ENCODE assay signal across 20 cellular contexts in the genomic region with DNA sequence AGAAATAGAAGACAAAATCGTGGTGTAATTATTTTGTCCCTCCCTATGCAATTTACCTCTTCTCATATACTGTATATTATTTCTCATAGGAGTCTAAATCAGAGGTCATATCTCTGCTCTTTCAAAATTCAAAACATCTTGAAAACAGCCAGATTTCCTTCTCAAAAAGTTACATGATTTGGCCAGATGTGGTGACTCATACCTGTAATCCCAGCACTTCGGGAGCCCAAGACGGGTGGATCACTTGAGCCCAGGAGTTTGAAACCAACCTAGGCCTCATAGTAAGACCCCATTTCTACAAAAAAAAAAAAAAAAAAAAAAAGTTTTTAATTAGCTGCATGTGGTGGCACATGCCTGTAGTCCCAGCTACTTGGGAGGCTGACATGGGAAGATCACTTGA. TPM values are rescaled to one million over a fixed set of nuclear protein-coding genes. Genes with fewer than 3 reads are reported as not detected.
DNase-seq lines count a peak whose midpoint lies in the region; ATAC-seq and TF ChIP-seq lines count a peak whose summit lies in the region.
"Had no signal": no experiment of that assay in that cellular context is flagged by ENCODE, and none has a peak within 500 bp of the region (broad histone marks: within the 10 kb centered on the region; RNA-seq: fewer than 3 reads in every experiment).

No MANE protein-coding gene starts in this region.

- peaks cover 8% of the 10 kb centered on the region for H3K4me1 Mint-ChIP-seq in MCF 10A (ENCODE audit: insufficient read depth, unreplicated experiment)
- H3K4me1 Mint-ChIP-seq in CD4-positive, alpha-beta memory T cell: no peaks in the 10 kb centered on the region
- H3K4me1 Mint-ChIP-seq: GM23338 had no signal

- no peak for ATAC-seq in foreskin keratinocyte
- ATAC-seq: GM23338 had no signal

- H2AFZ ChIP-seq in mammary epithelial cell (ENCODE audit: low read depth, low read length): no peak overlapping the region
- H2AFZ ChIP-seq: GM23338 had no signal

- no peak overlapping the region for H3K4me2 ChIP-seq in mammary epithelial cell (ENCODE audit: insufficient read depth, low read depth, low read length)
- H3K4me2 ChIP-seq: GM23338, SK-N-SH had no signal

- POLR2A ChIA-PET in MCF 10A (lab: Yijun Ruan, JAX): interaction anchor here (1.2 kb wide), 1 partner anchor 14 kb away, joined by 3 read pairs; no protein-coding TSS in a partner anchor
- POLR2A ChIA-PET in CD4-positive, alpha-beta memory T cell (lab: Charles Lee; ENCODE audit: partially characterized antibody): no interaction called here

- H3K9me3 Mint-ChIP-seq in MCF 10A (ENCODE audit: unreplicated experiment): no peaks in the 10 kb centered on the region
- H3K9me3 Mint-ChIP-seq in CD4-positive, alpha-beta memory T cell: no peaks in the 10 kb centered on the region
- H3K9me3 Mint-ChIP-seq: GM23338; T-helper 1 cell treated with Interleukin-12 subunit alpha and Interleukin-12 subunit beta and Interleukin-4 antibody, amounts not matched to agents 30 μg/mL and 1 μg/mL, for 36 hours had no signal

- H4K20me1 ChIP-seq in mammary epithelial cell (ENCODE audit: insufficient read depth, low read length): no peaks in the 10 kb centered on the region

- no peak overlapping the region for H3K4me3 ChIP-seq in mammary epithelial cell (replicated peaks in 1 of 3; ENCODE audit: insufficient read depth in 1 of 3, low read depth in 2 of 3, low read length in 3 of 3)
- H3K4me3 ChIP-seq in tibial artery: no peak overlapping the region
- H3K4me3 ChIP-seq in CD4-positive, alpha-beta memory T cell (ENCODE audit: low read length in 2 of 2): no peak overlapping the region
- H3K4me3 ChIP-seq: GM23338 had no signal

- in situ Hi-C loops in mammary epithelial cell (cut with MboI; ENCODE audit: low sequenced_read_pairs in 2 of 2): loop anchor here in 1 of 2 donors (10.0 kb wide), 1 partner anchor 236 kb away; no protein-coding TSS in a partner anchor

- 96% methylated on average over 3 of the region's 3 CpGs for WGBS in mammary epithelial cell (ENCODE audit: low coverage, missing lambda C conversion rate)

- no peaks in the 10 kb centered on the region for H3K27me3 Mint-ChIP-seq in MCF 10A (ENCODE audit: insufficient read depth, unreplicated experiment)
- no peaks in the 10 kb centered on the region for H3K27me3 Mint-ChIP-seq in CD4-positive, alpha-beta memory T cell

- H3K27me3 ChIP-seq in mammary epithelial cell (ENCODE audit: insufficient read depth, low read length) (no peaks in the 10 kb centered on the region), tibial artery (no peaks in the 10 kb centered on the region), foreskin keratinocyte (no peaks in the 10 kb centered on the region)
- no peaks in the 10 kb centered on the region for H3K27me3 ChIP-seq in CD4-positive, alpha-beta memory T cell (ENCODE audit: insufficient read depth, low read length)

- no peaks in the 10 kb centered on the region for H3K79me2 ChIP-seq in mammary epithelial cell (ENCODE audit: insufficient read depth, low read length)

- CTCF ChIA-PET in MCF 10A (lab: Yijun Ruan, JAX): interaction anchor here (0.6 to 1.1 kb wide), 2 partner anchors 22 to 32 kb away, joined by 3 read pairs; no protein-coding TSS in a partner anchor
- CTCF ChIA-PET in mammary epithelial cell (lab: Charles Lee; ENCODE audit: low non-redundant PET): no interaction called here
- CTCF ChIA-PET in CD4-positive, alpha-beta memory T cell (lab: Charles Lee; ENCODE audit: partially characterized antibody): no interaction called here

- H3K4me1 ChIP-seq in mammary epithelial cell (ENCODE audit: insufficient read depth, low read length) (peaks cover 12% of the 10 kb centered on the region), tibial artery (no peaks in the 10 kb centered on the region), foreskin keratinocyte (peaks cover 11% of the 10 kb centered on the region)
- no peaks in the 10 kb centered on the region for H3K4me1 ChIP-seq in CD4-positive, alpha-beta memory T cell (ENCODE audit: insufficient read depth, low read length)

- peak overlapping the region; percentile 7 for H3K27ac Mint-ChIP-seq in MCF 10A (ENCODE audit: low read depth, unreplicated experiment)
- H3K27ac Mint-ChIP-seq in CD4-positive, alpha-beta memory T cell: no peak overlapping the region
- H3K27ac Mint-ChIP-seq: GM23338; T-helper 1 cell treated with Interleukin-12 subunit alpha and Interleukin-12 subunit beta and Interleukin-4 antibody, amounts not matched to agents 30 μg/mL and 1 μg/mL, for 36 hours had no signal

- dilution Hi-C loops in mammary epithelial cell (cut with HindIII; ENCODE audit: low sequenced_read_pairs): loop anchor here (5.0 to 10.0 kb wide), 2 partner anchors 74 to 126 kb away; a partner anchor contains a TSS

- no peak overlapping the region for H3K4me3 Mint-ChIP-seq in MCF 10A (ENCODE audit: unreplicated experiment)
- H3K4me3 Mint-ChIP-seq in CD4-positive, alpha-beta memory T cell: no peak overlapping the region
- H3K4me3 Mint-ChIP-seq: GM23338; T-helper 1 cell treated with Interleukin-12 subunit alpha and Interleukin-12 subunit beta and Interleukin-4 antibody, amounts not matched to agents 30 μg/mL and 1 μg/mL, for 36 hours had no signal

- no peak for TF ChIP-seq CTCF in MCF 10A (IDR thresholded peaks at IDR 0.05; ENCODE audit: unreplicated experiment)
- no peak for TF ChIP-seq CTCF in mammary epithelial cell (conservative IDR thresholded peaks at IDR 0.05 in 1 of 2, IDR thresholded peaks at IDR 0.05 in 1 of 2; ENCODE audit: extremely low read depth in 1 of 2, insufficient read depth in 1 of 2, low read depth in 1 of 2, low read length in 2 of 2)
- TF ChIP-seq CTCF in tibial artery (IDR thresholded peaks at IDR 0.05): no peak
- no peak for TF ChIP-seq CTCF in foreskin keratinocyte (conservative IDR thresholded peaks at IDR 0.05)

- intact Hi-C loops in MCF 10A (cut with micrococcal nuclease) (loop anchor here (10.0 kb wide), 1 partner anchor 236 kb away; no protein-coding TSS in a partner anchor), mammary epithelial cell (cut with micrococcal nuclease) (loop anchor here (10.0 kb wide), 1 partner anchor 236 kb away; no protein-coding TSS in a partner anchor), tibial artery (cut with DNase I; ENCODE audit: low total_unique reads) (no loop called here)
- intact Hi-C loops in CD4-positive, alpha-beta memory T cell (cut with micrococcal nuclease): no loop called here

- H3K9me3 ChIP-seq in mammary epithelial cell (replicated peaks; ENCODE audit: insufficient read depth, low read length) (no peaks in the 10 kb centered on the region), tibial artery (no peaks in the 10 kb centered on the region)
- H3K9me3 ChIP-seq in CD4-positive, alpha-beta memory T cell (ENCODE audit: control insufficient read depth in 1 of 2, low read length in 2 of 2): no peaks in the 10 kb centered on the region
- H3K9me3 ChIP-seq: SK-N-SH had no signal

- DNase-seq in MCF 10A (ENCODE audit: unreplicated experiment) (peak; percentile 34), mammary epithelial cell (no peak), RPMI7951 (ENCODE audit: low read depth) (peak; percentile 26), fibroblast of peridontal ligament (ENCODE audit: extremely low read depth) (peak; percentile 29), tibial artery (no peak), foreskin keratinocyte (no peak), HK-2 (ENCODE audit: unreplicated experiment) (no peak)
- no peak for DNase-seq in CD4-positive, alpha-beta memory T cell
- DNase-seq: COR-L47, DMS153, NCI-H1048, NCI-H146, NCI-H2081 treated with DMSO at 0.1 percent for 48 hours, NCI-H2227 treated with DMSO at 0.1 percent for 48 hours, Right ventricle myocardium superior, SK-N-SH had no signal

- BruUV-seq in MCF 10A (replicated peaks; lab: Mats Ljungman, UMichigan) (no TSS peak), mammary epithelial cell (replicated peaks; lab: Mats Ljungman, UMichigan) (no TSS peak)

- no peak overlapping the region for H3K27ac ChIP-seq in mammary epithelial cell (ENCODE audit: insufficient read depth, low read depth, low read length)
- H3K27ac ChIP-seq in tibial artery: no peak overlapping the region
- no peak overlapping the region for H3K27ac ChIP-seq in CD4-positive, alpha-beta memory T cell (ENCODE audit: low read depth, low read length)
- H3K27ac ChIP-seq in foreskin keratinocyte: no peak overlapping the region
- H3K27ac ChIP-seq: 22Rv1, C4-2B had no signal

- no peak overlapping the region for H3K9ac ChIP-seq in mammary epithelial cell (ENCODE audit: insufficient read depth, low read length)
- H3K9ac ChIP-seq: SK-N-SH had no signal

- H3K36me3 ChIP-seq in mammary epithelial cell (ENCODE audit: insufficient read depth, low read length) (peaks cover 3% of the 10 kb centered on the region), tibial artery (peaks cover 21 to 84% (median 53%) of the 10 kb centered on the region in 3 donors)
- peaks cover 14% of the 10 kb centered on the region for H3K36me3 ChIP-seq in CD4-positive, alpha-beta memory T cell (ENCODE audit: insufficient read depth, low read length)

- H3K36me3 Mint-ChIP-seq in MCF 10A (ENCODE audit: insufficient read depth, unreplicated experiment): peaks cover 53% of the 10 kb centered on the region
- peaks cover 22 to 53% of the 10 kb centered on the region in 2 donors for H3K36me3 Mint-ChIP-seq in CD4-positive, alpha-beta memory T cell

RNA-seq across cellular contexts. Expression of a gene that starts 29.0 kb away (rescaled TPM):
- not detected in 2 replicates for total RNA-seq in MCF 10A (2022)
- total RNA-seq in mammary epithelial cell: not detected
- not detected for polyA plus RNA-seq in mammary epithelial cell
- polyA minus RNA-seq in mammary epithelial cell: not detected
- total RNA-seq in RPMI7951 (2014; rRNA removed; shearing (Covaris generic)): not detected in 2 replicates
- total RNA-seq in CD4-positive, alpha-beta memory T cell: not detected
- not detected for polyA plus RNA-seq in CD4-positive, alpha-beta memory T cell
- not detected in 2 replicates for total RNA-seq in foreskin keratinocyte
- not detected in 2 replicates for polyA plus RNA-seq in foreskin keratinocyte
- total RNA-seq: GM23338, Right ventricle myocardium superior had no signal
- polyA plus RNA-seq: SK-N-SH had no signal

RNA-seq across cellular contexts. Expression of a gene that starts 33.9 kb away (rescaled TPM):
- total RNA-seq in MCF 10A (2022) (33.1 and 47.2 TPM in 2 replicates), mammary epithelial cell (10 to 100 TPM; 14.0 to 16.8 TPM), foreskin keratinocyte (15.0 and 16.6 TPM in 2 replicates)
- polyA plus RNA-seq in mammary epithelial cell (9.6 TPM), foreskin keratinocyte (5.1 and 6.8 TPM in 2 replicates)
- polyA minus RNA-seq in mammary epithelial cell: 47.1 TPM
- 7.9 and 10.8 TPM in 2 replicates for total RNA-seq in RPMI7951 (2014; rRNA removed; shearing (Covaris generic))
- total RNA-seq in CD4-positive, alpha-beta memory T cell: 10 to 100 TPM; 18.6 to 20.0 TPM
- 1 to 10 TPM; 3.7 to 9.0 TPM for polyA plus RNA-seq in CD4-positive, alpha-beta memory T cell

RNA-seq across cellular contexts. Expression of a gene that starts 34.4 kb away (rescaled TPM):
- total RNA-seq in MCF 10A (2022) (191 and 231 TPM in 2 replicates), mammary epithelial cell (100 to 1,000 TPM; 163 to 206 TPM), foreskin keratinocyte (183 and 211 TPM in 2 replicates)
- polyA plus RNA-seq in mammary epithelial cell (111 TPM), foreskin keratinocyte (112 and 144 TPM in 2 replicates)
- 59.3 TPM for polyA minus RNA-seq in mammary epithelial cell
- total RNA-seq in RPMI7951 (2014; rRNA removed; shearing (Covaris generic)): 122 and 140 TPM in 2 replicates
- total RNA-seq in CD4-positive, alpha-beta memory T cell: 100 to 1,000 TPM; 161 to 168 TPM
- polyA plus RNA-seq in CD4-positive, alpha-beta memory T cell: 100 to 1,000 TPM; 168 to 174 TPM

Comparison
In these comparisons a context has a peak if more than half of its experiments do, and no peak if none do; other contexts are left out.
1. DNase-seq: peak in MCF 10A (single experiment), RPMI7951 (single experiment) and fibroblast of peridontal ligament (single experiment); none in mammary epithelial cell (single experiment), tibial artery (0 of 2), CD4-positive, alpha-beta memory T cell (0 of 5), foreskin keratinocyte (0 of 2) and HK-2 (single experiment).
2. intact Hi-C loops: an anchor here in MCF 10A (10.0 kb wide) and mammary epithelial cell (10.0 kb wide); none called in tibial artery and CD4-positive, alpha-beta memory T cell.